In genomic region chr3:169999433-169999832, GRCh38 we compare ENCODE assay signal across 9 cellular contexts. TPM values are rescaled to one million over a fixed set of nuclear protein-coding genes. Genes with fewer than 3 reads are reported as not detected.
DNase-seq lines count a peak whose midpoint lies in the region; ATAC-seq and TF ChIP-seq lines count a peak whose summit lies in the region.
"Had no signal": no experiment of that assay in that cellular context is flagged by ENCODE, and none has a peak within 500 bp of the region (broad histone marks: within the 10 kb centered on the region; RNA-seq: fewer than 3 reads in every experiment).

No MANE protein-coding gene starts in this region.

- CTCF ChIA-PET in AG04450 (lab: Charles Lee) (interaction anchor here (1.0 kb wide), 1 partner anchor 118 kb away, joined by 4 read pairs; no protein-coding TSS in a partner anchor), RWPE1 (lab: Yijun Ruan, JAX) (no interaction called here)

- no peak overlapping the region for H3K4me3 ChIP-seq in AG04450 (ENCODE audit: low read depth, low read length)
- H3K4me3 ChIP-seq in lower leg skin (ENCODE audit: low read depth, poor library complexity, severe bottlenecking), result no peak overlapping the region

- TF ChIP-seq CTCF in AG04450 (IDR thresholded peaks at IDR 0.05; ENCODE audit: low read depth, low read length) (no peak), lower leg skin (IDR thresholded peaks at IDR 0.05) (no peak), RWPE1 (conservative IDR thresholded peaks at IDR 0.05; ENCODE audit: low read depth) (no peak)

- DNase-seq in AG04450 (ENCODE audit: low read depth, low spot score) (no peak), NCI-H510A (lab: John Stamatoyannopoulos, UW) (no peak), lower leg skin (ENCODE audit: low spot score in 2 of 2) (no peak), NCI-H446 treated with DMSO at 0.1 percent for 48 hours (lab: John Stamatoyannopoulos, UW) (no peak), RWPE1 (ENCODE audit: low spot score) (no peak)

- peak overlapping the region; percentile 77 for H3K27ac ChIP-seq in AG04450 (ENCODE audit: low read depth, low read length)
- no peak overlapping the region for H3K27ac ChIP-seq in RWPE1

- H3K27me3 ChIP-seq in AG04450 (ENCODE audit: control insufficient read depth, insufficient read depth, low read length), result no peaks in the 10 kb centered on the region

- WGBS in lower leg skin, 2 donors, result 95 to 98% methylated on average over 1 of the region's 1 CpG

- peak; percentile 94 for ATAC-seq in GM18870 (IDR thresholded peaks at IDR 0.05; ENCODE audit: unreplicated experiment)
- ATAC-seq in HG02610 (IDR thresholded peaks at IDR 0.05; ENCODE audit: unreplicated experiment), result peak; percentile 98
- ATAC-seq in HG03558 (IDR thresholded peaks at IDR 0.05; ENCODE audit: extremely low read depth, unreplicated experiment), result peak; percentile 92

- POLR2A ChIA-PET in AG04450 (lab: Yijun Ruan, JAX), result interaction anchor here (0.5 to 1.1 kb wide), 3 partner anchors 55 to 230 kb away, joined by 3 to 4 read pairs (median 4); partner anchors contain the start of gene ACTRT3
- POLR2A ChIA-PET in RWPE1 (lab: Yijun Ruan, JAX; ENCODE audit: low non-redundant PET), result no interaction called here

- intact Hi-C loops in lower leg skin (cut with DNase I; ENCODE audit: low total_unique reads), result no loop called here

- no peaks in the 10 kb centered on the region for H3K9me3 ChIP-seq in AG04450 (ENCODE audit: control insufficient read depth, insufficient read depth, low read length)
- H3K9me3 ChIP-seq: Caco-2 had no signal

- no peak for TF ChIP-seq POLR2A in lower leg skin (IDR thresholded peaks at IDR 0.05)

RNA-seq across cellular contexts. Expression of gene SEC62, which starts 32.8 kb away (rescaled TPM):
- 78.8 and 109 TPM in 2 replicates for polyA plus RNA-seq in AG04450 (2011; rRNA removed)
- polyA minus RNA-seq in AG04450 (2011; rRNA and poly(A)+ RNA removed), result 80.7 and 108 TPM in 2 replicates
- 10 to 100 TPM; 16.5 to 28.8 (median 22.8) TPM for total RNA-seq in lower leg skin

RNA-seq across cellular contexts. Expression of gene GPR160, which starts 38.4 kb away (rescaled TPM):
- 0.07 and 0.27 TPM in 2 replicates for polyA plus RNA-seq in AG04450 (2011; rRNA removed)
- polyA minus RNA-seq in AG04450 (2011; rRNA and poly(A)+ RNA removed), result not detected in 2 replicates
- 1 to 10 TPM; 1.5 to 6.3 (median 3.3) TPM for total RNA-seq in lower leg skin
